Comparison of ENCODE assay signal across 11 cellular contexts in genomic region chr11:111526501-111526900, GRCh38. TPM values are rescaled to one million over a fixed set of nuclear protein-coding genes. Genes with fewer than 3 reads are reported as not detected.
A peak's percentile ranks its signal among the peaks of the same experiment; 100 is the strongest.
DNase-seq lines count a peak whose midpoint lies in the region; ATAC-seq and TF ChIP-seq lines count a peak whose summit lies in the region.
"Had no signal": no experiment of that assay in that cellular context is flagged by ENCODE, and none has a peak within 500 bp of the region (broad histone marks: within the 10 kb centered on the region; RNA-seq: fewer than 3 reads in every experiment).

No MANE protein-coding gene starts in this region.

- H3K79me2 ChIP-seq in OCI-LY3 (ENCODE audit: low read length): no peaks in the 10 kb centered on the region

- peaks cover 8% of the 10 kb centered on the region for H3K27me3 Mint-ChIP-seq in activated T-cell treated with anti-CD3 and anti-CD28 coated beads, Interleukin-2, amount 50 U/mL, for 72 hours (ENCODE audit: low read depth)
- H3K27me3 Mint-ChIP-seq in stimulated activated naive CD8-positive, alpha-beta T cell treated with anti-CD3 and anti-CD28 coated beads, Interleukin-15, Interleukin-2, amounts not matched to agents 100 ng/mL and 50 ng/mL, for 24 hours: peaks cover 5% of the 10 kb centered on the region

- peak; percentile 80 to 82 for ATAC-seq in activated T-cell treated with anti-CD3 and anti-CD28 coated beads, Interleukin-2, amount 50 U/mL, for 72 hours (replicated peaks in 1 of 2)
- no peak for ATAC-seq in right lobe of liver

- H3K27ac Mint-ChIP-seq in activated T-cell treated with anti-CD3 and anti-CD28 coated beads, Interleukin-2, amount 50 U/mL, for 72 hours: peak overlapping the region; percentile 1
- H3K27ac Mint-ChIP-seq in stimulated activated naive CD8-positive, alpha-beta T cell treated with anti-CD3 and anti-CD28 coated beads, Interleukin-15, Interleukin-2, amounts not matched to agents 100 ng/mL and 50 ng/mL, for 24 hours: peak overlapping the region; percentile 86

- intact Hi-C loops in right lobe of liver (cut with DNase I): no loop called here

- H3K9ac ChIP-seq in OCI-LY3 (ENCODE audit: low read length): no peak overlapping the region
- H3K9ac ChIP-seq: BLaER1 treated with 17β-estradiol and CSF1 and Interleukin-3, amounts not matched to agents 10 nM and 100 nM had no signal

- TF ChIP-seq POLR2A in right lobe of liver (IDR thresholded peaks at IDR 0.05): no peak

- no peaks in the 10 kb centered on the region for H3K9me3 Mint-ChIP-seq in activated T-cell treated with anti-CD3 and anti-CD28 coated beads, Interleukin-2, amount 50 U/mL, for 72 hours
- H3K9me3 Mint-ChIP-seq in stimulated activated naive CD8-positive, alpha-beta T cell treated with anti-CD3 and anti-CD28 coated beads, Interleukin-15, Interleukin-2, amounts not matched to agents 100 ng/mL and 50 ng/mL, for 24 hours: no peaks in the 10 kb centered on the region
- H3K9me3 Mint-ChIP-seq: neural crest cell had no signal

- H3K4me3 Mint-ChIP-seq in activated T-cell treated with anti-CD3 and anti-CD28 coated beads, Interleukin-2, amount 50 U/mL, for 72 hours: peak overlapping the region in 1 of 2 donors; percentile 20
- H3K4me3 Mint-ChIP-seq in stimulated activated naive CD8-positive, alpha-beta T cell treated with anti-CD3 and anti-CD28 coated beads, Interleukin-15, Interleukin-2, amounts not matched to agents 100 ng/mL and 50 ng/mL, for 24 hours: peak overlapping the region; percentile 42
- H3K4me3 Mint-ChIP-seq: neural crest cell had no signal

- H3K27ac ChIP-seq in OCI-LY3 (ENCODE audit: low read length): no peak overlapping the region
- H3K27ac ChIP-seq in right lobe of liver: no peak overlapping the region
- H3K27ac ChIP-seq: BLaER1 treated with 17β-estradiol and CSF1 and Interleukin-3, amounts not matched to agents 10 nM and 100 nM had no signal

- no peaks in the 10 kb centered on the region for H3K27me3 ChIP-seq in OCI-LY3 (ENCODE audit: low read depth, low read length)
- H3K27me3 ChIP-seq in MG63: no peaks in the 10 kb centered on the region
- no peaks in the 10 kb centered on the region for H3K27me3 ChIP-seq in right lobe of liver
- H3K27me3 ChIP-seq: BLaER1 treated with 17β-estradiol and CSF1 and Interleukin-3, amounts not matched to agents 10 nM and 100 nM had no signal

- H2AFZ ChIP-seq in OCI-LY3 (ENCODE audit: low read depth, low read length): no peak overlapping the region

- no peaks in the 10 kb centered on the region for H3K36me3 ChIP-seq in OCI-LY3 (replicated peaks; ENCODE audit: low read depth, low read length)
- H3K36me3 ChIP-seq in MG63: no peaks in the 10 kb centered on the region
- no peaks in the 10 kb centered on the region for H3K36me3 ChIP-seq in right lobe of liver
- H3K36me3 ChIP-seq: BLaER1 treated with 17β-estradiol and CSF1 and Interleukin-3, amounts not matched to agents 10 nM and 100 nM had no signal

- no peaks in the 10 kb centered on the region for H4K20me1 ChIP-seq in OCI-LY3 (ENCODE audit: insufficient read depth, low read length)
- H4K20me1 ChIP-seq: BLaER1 treated with 17β-estradiol and CSF1 and Interleukin-3, amounts not matched to agents 10 nM and 100 nM had no signal

- H3K9me3 ChIP-seq in OCI-LY3 (ENCODE audit: insufficient read depth, low read length) (no peaks in the 10 kb centered on the region), MG63 (no peaks in the 10 kb centered on the region), right lobe of liver (no peaks in the 10 kb centered on the region)
- H3K9me3 ChIP-seq: BLaER1 treated with 17β-estradiol and CSF1 and Interleukin-3, amounts not matched to agents 10 nM and 100 nM had no signal

- H3K4me2 ChIP-seq in OCI-LY3 (ENCODE audit: low read length): peak overlapping the region; percentile 22
- H3K4me2 ChIP-seq: BLaER1 treated with 17β-estradiol and CSF1 and Interleukin-3, amounts not matched to agents 10 nM and 100 nM had no signal

- H3K36me3 Mint-ChIP-seq in activated T-cell treated with anti-CD3 and anti-CD28 coated beads, Interleukin-2, amount 50 U/mL, for 72 hours (ENCODE audit: insufficient read depth in 2 of 2): no peaks in the 10 kb centered on the region
- no peaks in the 10 kb centered on the region for H3K36me3 Mint-ChIP-seq in stimulated activated naive CD8-positive, alpha-beta T cell treated with anti-CD3 and anti-CD28 coated beads, Interleukin-15, Interleukin-2, amounts not matched to agents 100 ng/mL and 50 ng/mL, for 24 hours (ENCODE audit: low read depth)

- H3K4me3 ChIP-seq in OCI-LY3 (ENCODE audit: low read length) (no peak overlapping the region), epithelial cell of esophagus (ENCODE audit: low read length) (no peak overlapping the region), MG63 (no peak overlapping the region), right lobe of liver (no peak overlapping the region)
- H3K4me3 ChIP-seq: BLaER1 treated with 17β-estradiol and CSF1 and Interleukin-3, amounts not matched to agents 10 nM and 100 nM had no signal

- peak; percentile 56 to 63 for DNase-seq in activated T-cell treated with anti-CD3 and anti-CD28 coated beads, Interleukin-2, amount 50 U/mL, for 72 hours
- DNase-seq in activated T-cell treated with anti-CD3 and anti-CD28 coated beads for 4 hours (no peak), epithelial cell of esophagus (ENCODE audit: low read depth) (peak; percentile 87), MG63 (no peak), inferior parietal cortex (ENCODE audit: extremely low spot score) (no peak), right lobe of liver (no peak)
- DNase-seq: glutamatergic neuron had no signal

- 89% methylated on average over 1 of the region's 1 CpG for WGBS in right lobe of liver (ENCODE audit: insufficient coverage, low coverage, low lambda C conversion rate, missing lambda C conversion rate)

- H3K4me1 ChIP-seq in OCI-LY3 (ENCODE audit: low read length) (peaks cover 38% of the 10 kb centered on the region), right lobe of liver (no peaks in the 10 kb centered on the region)

- H3K4me1 Mint-ChIP-seq in activated T-cell treated with anti-CD3 and anti-CD28 coated beads, Interleukin-2, amount 50 U/mL, for 72 hours (ENCODE audit: low read depth): peaks cover 81% of the 10 kb centered on the region
- peaks cover 85% of the 10 kb centered on the region for H3K4me1 Mint-ChIP-seq in stimulated activated naive CD8-positive, alpha-beta T cell treated with anti-CD3 and anti-CD28 coated beads, Interleukin-15, Interleukin-2, amounts not matched to agents 100 ng/mL and 50 ng/mL, for 24 hours (ENCODE audit: low read depth)

- TF ChIP-seq CTCF in OCI-LY3 (IDR thresholded peaks at IDR 0.05; ENCODE audit: low read depth, low read length) (no peak), epithelial cell of esophagus (IDR thresholded peaks at IDR 0.05; ENCODE audit: insufficient read depth, low read depth, low read length, missing control alignments) (no peak), right lobe of liver (IDR thresholded peaks at IDR 0.05) (no peak)

RNA-seq across cellular contexts. Expression of gene HOATZ, which starts 11.9 kb away (rescaled TPM):
- total RNA-seq in activated T-cell treated with anti-CD3 and anti-CD28 coated beads, Interleukin-2, amount 50 U/mL, for 72 hours: not detected
- total RNA-seq in MG63 (2014; rRNA removed; shearing (Covaris generic); ENCODE audit: low replicate concordance): not detected in 2 replicates
- not detected for total RNA-seq in right lobe of liver
- total RNA-seq: neural crest cell had no signal

RNA-seq across cellular contexts. Expression of gene LAYN, which starts 14.0 kb away (rescaled TPM):
- total RNA-seq in activated T-cell treated with anti-CD3 and anti-CD28 coated beads, Interleukin-2, amount 50 U/mL, for 72 hours: 10 to 100 TPM; 12.3 to 15.6 TPM
- total RNA-seq in MG63 (2014; rRNA removed; shearing (Covaris generic); ENCODE audit: low replicate concordance): 57.3 and 72.7 TPM in 2 replicates
- 1 to 10 TPM in 1 of 6 experiments, under 1 TPM in 5; 0.19 to 2.0 (median 0.59) TPM for total RNA-seq in right lobe of liver

RNA-seq across cellular contexts. Expression of gene BTG4, which starts 14.3 kb away (rescaled TPM):
- under 1 TPM in 1 of 2 donors, not detected in 1; 0.23 TPM for total RNA-seq in activated T-cell treated with anti-CD3 and anti-CD28 coated beads, Interleukin-2, amount 50 U/mL, for 72 hours
- not detected in 2 replicates for total RNA-seq in MG63 (2014; rRNA removed; shearing (Covaris generic); ENCODE audit: low replicate concordance)
- not detected for total RNA-seq in right lobe of liver
- total RNA-seq: neural crest cell had no signal

Comparison
In these comparisons a context has a peak if more than half of its experiments do, and no peak if none do; other contexts are left out.
1. DNase-seq: peak in activated T-cell treated with anti-CD3 and anti-CD28 coated beads, Interleukin-2, amount 50 U/mL, for 72 hours (2 of 2) and epithelial cell of esophagus (single experiment); none in activated T-cell treated with anti-CD3 and anti-CD28 coated beads for 4 hours (single experiment), MG63 (single experiment), inferior parietal cortex (single experiment) and right lobe of liver (0 of 3).
2. ATAC-seq: peak in activated T-cell treated with anti-CD3 and anti-CD28 coated beads, Interleukin-2, amount 50 U/mL, for 72 hours (2 of 2); none in right lobe of liver (0 of 4).
3. RNA of gene LAYN, which starts 14.0 kb away (total RNA-seq): 57.3 to 72.7 TPM in MG63 and 12.3 to 15.6 TPM in activated T-cell treated with anti-CD3 and anti-CD28 coated beads, Interleukin-2, amount 50 U/mL, for 72 hours; 0.19 to 2.0 TPM in right lobe of liver; every median in the first group is over 4 times any median in the second.